ENCODE assay signal across 1 cellular context in genomic region chr17:61412860-61413653, GRCh38.
A peak's percentile ranks its signal among the peaks of the same experiment; 100 is the strongest.
TF ChIP-seq lines count a peak whose summit lies in the region.

No MANE protein-coding gene starts in this region.

TF ChIP-seq in HepG2, 621 proteins besides CTCF, POLR2A, EP300 and RAD21 (continued from another document and continues in another):
- peak; percentile 38 for TF ChIP-seq TFDP2 (CRISPR knock-in tag; IDR thresholded peaks at IDR 0.05)
- no peak for TF ChIP-seq ZNF749 (CRISPR knock-in tag; IDR thresholded peaks at IDR 0.05; ENCODE audit: borderline replicate concordance)
- TF ChIP-seq TBP (CRISPR knock-in tag; IDR thresholded peaks at IDR 0.05) = no peak
- TF ChIP-seq NR2F6 (IDR thresholded peaks at IDR 0.05) = peak; percentile 78
- 0 out of 2 replicates have a peak, but pooled peaks have one; percentile 4 for TF ChIP-seq NR2F6 (CRISPR knock-in tag; IDR thresholded peaks at IDR 0.05)
- TF ChIP-seq NAIF1 (CRISPR knock-in tag; IDR thresholded peaks at IDR 0.05; ENCODE audit: borderline replicate concordance) = peak; percentile 42; the same call in 1 of the 2 replicates
- peak; percentile 3; the same call in 1 of the 2 replicates for TF ChIP-seq TCF7 (IDR thresholded peaks at IDR 0.05; ENCODE audit: low read depth)
- 0 out of 2 replicates have a peak, but pooled peaks have one; percentile 45 for TF ChIP-seq ZNF747 (CRISPR knock-in tag; IDR thresholded peaks at IDR 0.05; ENCODE audit: borderline replicate concordance)
- TF ChIP-seq IKZF4 (CRISPR knock-in tag; IDR thresholded peaks at IDR 0.05; ENCODE audit: borderline replicate concordance, low read depth, not compliant biosample characterization) = no peak
- no peak for TF ChIP-seq HOXA7 (CRISPR knock-in tag; IDR thresholded peaks at IDR 0.05)
- peak; percentile 72 for TF ChIP-seq ZNF18 (CRISPR knock-in tag; IDR thresholded peaks at IDR 0.05; ENCODE audit: insufficient replicate concordance)
- peak; percentile 20; the same call in 1 of the 2 replicates for TF ChIP-seq GATAD2A (CRISPR knock-in tag; IDR thresholded peaks at IDR 0.05)
- TF ChIP-seq FOSL1 (CRISPR knock-in tag; IDR thresholded peaks at IDR 0.05; ENCODE audit: borderline replicate concordance) = no peak
- TF ChIP-seq BRD4 (CRISPR knock-in tag; IDR thresholded peaks at IDR 0.05) = 0 out of 2 replicates have a peak, but pooled peaks have one; percentile 0
- TF ChIP-seq GPBP1L1 (CRISPR knock-in tag; IDR thresholded peaks at IDR 0.05) = no peak
- no peak for TF ChIP-seq ATAD3A (CRISPR knock-in tag; IDR thresholded peaks at IDR 0.05)
- 0 out of 2 replicates have a peak, but pooled peaks have one; percentile 56 for TF ChIP-seq ZFP90 (CRISPR knock-in tag; IDR thresholded peaks at IDR 0.05; ENCODE audit: borderline replicate concordance)
- TF ChIP-seq MTF2 (CRISPR knock-in tag; IDR thresholded peaks at IDR 0.05; ENCODE audit: borderline replicate concordance) = no peak
- TF ChIP-seq ELK4 (CRISPR knock-in tag; IDR thresholded peaks at IDR 0.05; ENCODE audit: borderline replicate concordance) = no peak
- no peak for TF ChIP-seq SMYD3 (CRISPR knock-in tag; IDR thresholded peaks at IDR 0.05)
- no peak for TF ChIP-seq ZBTB46 (CRISPR knock-in tag; IDR thresholded peaks at IDR 0.05; ENCODE audit: borderline replicate concordance)
- TF ChIP-seq ZNF230 (CRISPR knock-in tag; IDR thresholded peaks at IDR 0.05) = peak; percentile 9; the same call in 1 of the 2 replicates
- TF ChIP-seq SMARCE1 (IDR thresholded peaks at IDR 0.05; ENCODE audit: borderline replicate concordance) = no peak
- no peak for TF ChIP-seq FLYWCH1 (CRISPR knock-in tag; IDR thresholded peaks at IDR 0.05)
- TF ChIP-seq HOXA5 (CRISPR knock-in tag; IDR thresholded peaks at IDR 0.05) = no peak; the same call in 1 of the 2 replicates
- 0 out of 2 replicates have a peak, but pooled peaks have one; percentile 77 for TF ChIP-seq THAP9 (CRISPR knock-in tag; IDR thresholded peaks at IDR 0.05; ENCODE audit: borderline replicate concordance)
- TF ChIP-seq ZNF850 (CRISPR knock-in tag; conservative IDR thresholded peaks at IDR 0.05) = no peak
- 0 out of 2 replicates have a peak, but pooled peaks have one; percentile 5 for TF ChIP-seq HNF1A (IDR thresholded peaks at IDR 0.05; ENCODE audit: low read depth)
- TF ChIP-seq HNF1A (CRISPR knock-in tag; IDR thresholded peaks at IDR 0.05; ENCODE audit: borderline replicate concordance) = 0 out of 2 replicates have a peak, but pooled peaks have one; percentile 12
- TF ChIP-seq PHB2 (IDR thresholded peaks at IDR 0.05; ENCODE audit: partially characterized antibody) = no peak
- peak; percentile 50; the same call in 1 of the 2 replicates for TF ChIP-seq ZNF142 (CRISPR knock-in tag; IDR thresholded peaks at IDR 0.05)
- TF ChIP-seq ZNF660 (CRISPR knock-in tag; IDR thresholded peaks at IDR 0.05; ENCODE audit: borderline replicate concordance, low read depth) = no peak
- 0 out of 2 replicates have a peak, but pooled peaks have one; percentile 64 for TF ChIP-seq ZNF737 (CRISPR knock-in tag; IDR thresholded peaks at IDR 0.05; ENCODE audit: borderline replicate concordance)
- peak; percentile 33; the same call in 1 of the 2 replicates for TF ChIP-seq RXRA (CRISPR knock-in tag; IDR thresholded peaks at IDR 0.05)
- TF ChIP-seq CSRNP2 (CRISPR knock-in tag; conservative IDR thresholded peaks at IDR 0.05; ENCODE audit: low read depth) = no peak
